Comparison of ENCODE assay signal across 11 cellular contexts in the genomic region with DNA sequence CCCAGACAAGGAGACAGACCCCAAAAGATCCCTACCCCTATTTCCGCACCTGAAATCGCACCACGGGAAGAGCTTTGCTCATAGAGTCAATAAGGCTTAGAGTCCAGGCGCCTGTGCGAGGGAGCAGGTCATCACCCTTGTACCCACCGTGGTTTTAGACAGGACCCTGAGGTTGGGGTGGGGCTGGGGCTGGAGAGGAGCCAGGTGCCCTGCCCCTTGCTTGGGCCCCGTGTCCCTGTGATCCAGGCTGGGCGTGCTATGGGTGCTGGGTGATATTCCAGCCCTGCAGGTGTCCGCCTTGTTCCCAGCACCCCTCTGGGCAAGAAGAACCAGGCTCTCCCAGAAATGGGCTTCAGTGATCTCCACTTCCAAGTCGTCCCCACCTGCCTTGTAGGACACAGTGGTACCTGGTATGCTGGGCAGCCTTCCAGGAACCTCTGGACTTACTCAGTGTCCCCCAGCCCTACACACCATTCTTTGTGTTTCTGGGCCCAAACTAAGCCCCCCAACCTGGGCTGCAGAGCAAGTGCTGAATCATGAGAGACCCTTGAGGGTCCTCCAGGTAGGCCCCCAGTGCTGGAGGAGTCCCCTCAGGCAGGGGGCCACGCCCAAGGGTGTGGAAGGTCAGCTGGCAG. TPM values are rescaled to one million over a fixed set of nuclear protein-coding genes. Genes with fewer than 3 reads are reported as not detected.
DNase-seq lines count a peak whose midpoint lies in the region; ATAC-seq, FAIRE-seq and TF ChIP-seq lines count a peak whose summit lies in the region.
"Had no signal": no experiment of that assay in that cellular context is flagged by ENCODE, and none has a peak within 500 bp of the region (broad histone marks: within the 10 kb centered on the region; RNA-seq: fewer than 3 reads in every experiment).

No MANE protein-coding gene starts in this region.

- H3K27me3 Mint-ChIP-seq in IgD-negative memory B cell: no peaks in the 10 kb centered on the region
- no peaks in the 10 kb centered on the region for H3K27me3 Mint-ChIP-seq in stimulated activated memory B cell treated with anti-CD40 and anti-IgM and Interleukin-4, amounts not matched to agents 10 μg/mL and 1 μg/mL and 100 μg/mL, for 72 hours
- H3K27me3 Mint-ChIP-seq: naive thymus-derived CD8-positive, alpha-beta T cell had no signal

- no peak for TF ChIP-seq RAD21 in GM12878 (IDR thresholded peaks at IDR 0.05; ENCODE audit: insufficient read depth, low read depth, low read length)

- SMC1A ChIA-PET in GM12878 (lab: Charles Lee; ENCODE audit: uncharacterized antibody, unreplicated experiment): interaction anchor here (0.6 to 1.7 kb wide), 2 partner anchors 19 to 70 kb away, joined by 3 to 6 read pairs; a partner anchor contains a TSS

- H3K36me3 ChIP-seq in GM12878 (ENCODE audit: control insufficient read depth in 2 of 2, insufficient read depth in 2 of 2, low read length in 1 of 2): no peaks in the 10 kb centered on the region; a peak in 2 of 4 replicates

- intact Hi-C loops in GM12878 (cut with micrococcal nuclease; ENCODE audit: unreplicated experiment): loop anchor here (5.0 kb wide), 1 partner anchor 529 kb away; a partner anchor contains a TSS

- H3K4me3 ChIP-seq in GM12878: peak overlapping the region; percentile 61; the same call in 1 of the 2 replicates
- H3K4me3 ChIP-seq: PC-9 had no signal

- H3K36me3 Mint-ChIP-seq in IgD-negative memory B cell: no peaks in the 10 kb centered on the region
- H3K36me3 Mint-ChIP-seq in stimulated activated memory B cell treated with anti-CD40 and anti-IgM and Interleukin-4, amounts not matched to agents 10 μg/mL and 1 μg/mL and 100 μg/mL, for 72 hours: no peaks in the 10 kb centered on the region

- POLR2A ChIA-PET in GM12878 (lab: Charles Lee): no interaction called here

- CTCF ChIA-PET in GM12878 (lab: Yijun Ruan, JAX): no interaction called here

- RAD21 ChIA-PET in GM12878 (lab: Charles Lee; ENCODE audit: unreplicated experiment): interaction anchor here (1.3 to 1.4 kb wide), 2 partner anchors 19 to 77 kb away, joined by 3 to 4 read pairs; a partner anchor contains a TSS

- DNase-seq in GM12878 (ENCODE audit: low read depth, low spot score) (no peak), NCI-H2107 (lab: John Stamatoyannopoulos, UW) (no peak), activated gamma-delta T cell treated with Interleukin-2 at 50 U/mL for 16 hours (no peak), NCI-H2171 (lab: John Stamatoyannopoulos, UW) (no peak), cerebellum (ENCODE audit: low spot score) (no peak)
- DNase-seq: NCI-H146, PC-9 had no signal

- no peak overlapping the region for H2AFZ ChIP-seq in GM12878 (ENCODE audit: control insufficient read depth, low read depth, low read length)
- H2AFZ ChIP-seq: PC-9 had no signal

- ATAC-seq in GM12878: no peak
- ATAC-seq in stimulated activated memory B cell treated with anti-CD40 and anti-IgM and Interleukin-4, amounts not matched to agents 10 μg/mL and 1 μg/mL and 100 μg/mL, for 72 hours: no peak
- ATAC-seq: naive thymus-derived CD8-positive, alpha-beta T cell had no signal

- no peak for TF ChIP-seq EP300 in GM12878 (IDR thresholded peaks at IDR 0.05; ENCODE audit: borderline replicate concordance in 1 of 2, control insufficient read depth in 1 of 2, low read depth in 2 of 2, low read length in 2 of 2)

- H3K79me2 ChIP-seq in GM12878 (ENCODE audit: control insufficient read depth, insufficient read depth, low read length): peaks cover 83% of the 10 kb centered on the region

- H3K9me3 Mint-ChIP-seq in IgD-negative memory B cell: no peaks in the 10 kb centered on the region
- H3K9me3 Mint-ChIP-seq in stimulated activated memory B cell treated with anti-CD40 and anti-IgM and Interleukin-4, amounts not matched to agents 10 μg/mL and 1 μg/mL and 100 μg/mL, for 72 hours: no peaks in the 10 kb centered on the region
- H3K9me3 Mint-ChIP-seq: naive thymus-derived CD8-positive, alpha-beta T cell had no signal

- no TSS peak for BruUV-seq in GM12878 (replicated peaks; lab: Mats Ljungman, UMichigan)

- TF ChIP-seq POLR2A in GM12878 (IDR thresholded peaks at IDR 0.05; ENCODE audit: low read depth, low read length): no peak

- H3K9ac ChIP-seq in GM12878 (ENCODE audit: control insufficient read depth, insufficient read depth, low read length): no peak overlapping the region

- peaks cover 64% of the 10 kb centered on the region for H3K4me1 ChIP-seq in GM12878 (ENCODE audit: control insufficient read depth, insufficient read depth, low read length)

- 31% methylated on average over 11 of the region's 11 CpGs for WGBS in GM12878 (ENCODE audit: insufficient coverage, insufficient replicate concordance, low lambda C conversion rate, missing lambda C conversion rate)

- H3K27ac ChIP-seq in GM12878 (ENCODE audit: control insufficient read depth, insufficient read depth) (no peak overlapping the region), layer of hippocampus (ENCODE audit: low read depth, low read length) (peak overlapping the region; percentile 86)
- H3K27ac ChIP-seq: PC-9 had no signal

- TF ChIP-seq CTCF in GM12878 (IDR thresholded peaks at IDR 0.05 in 2 of 3, conservative IDR thresholded peaks at IDR 0.05 in 1 of 3; ENCODE audit: control insufficient read depth in 2 of 3, extremely low read depth in 1 of 3, insufficient read depth in 1 of 3, low read depth in 3 of 3, low read length in 3 of 3): no peak

- FAIRE-seq in GM12878 (lab: Jason Lieb, UNC): no peak

- H3K4me3 Mint-ChIP-seq in IgD-negative memory B cell: peak overlapping the region; percentile 27 to 94 (median 84)
- H3K4me3 Mint-ChIP-seq in stimulated activated memory B cell treated with anti-CD40 and anti-IgM and Interleukin-4, amounts not matched to agents 10 μg/mL and 1 μg/mL and 100 μg/mL, for 72 hours: peak overlapping the region; percentile 69

- peak overlapping the region; percentile 96 for H3K4me2 ChIP-seq in GM12878 (ENCODE audit: control insufficient read depth, insufficient read depth)
- H3K4me2 ChIP-seq: PC-9 had no signal

- peaks cover 2% of the 10 kb centered on the region for H4K20me1 ChIP-seq in GM12878 (ENCODE audit: control insufficient read depth, insufficient read depth)

- H3K27me3 ChIP-seq in GM12878 (replicated peaks in 1 of 2; ENCODE audit: control insufficient read depth in 2 of 2, insufficient read depth in 2 of 2, low read length in 1 of 2) (no peaks in the 10 kb centered on the region), layer of hippocampus (ENCODE audit: control insufficient read depth, insufficient read depth, low read length) (no peaks in the 10 kb centered on the region)

- in situ Hi-C loops in GM12878 (cut with MboI): loop anchor here (5.0 to 25.0 kb wide), 2 partner anchors 529 to 1569 kb away; a partner anchor contains a TSS

- no peaks in the 10 kb centered on the region; the same call in 2 of the 3 replicates for H3K9me3 ChIP-seq in GM12878 (replicated peaks; ENCODE audit: control insufficient read depth, insufficient read depth, low read length)

- H3K27ac Mint-ChIP-seq in IgD-negative memory B cell: peak overlapping the region; percentile 80 to 90 (median 89)
- peak overlapping the region; percentile 91 for H3K27ac Mint-ChIP-seq in stimulated activated memory B cell treated with anti-CD40 and anti-IgM and Interleukin-4, amounts not matched to agents 10 μg/mL and 1 μg/mL and 100 μg/mL, for 72 hours

- H3K4me1 Mint-ChIP-seq in IgD-negative memory B cell: peaks cover 21 to 47% (median 45%) of the 10 kb centered on the region in 3 donors
- H3K4me1 Mint-ChIP-seq in stimulated activated memory B cell treated with anti-CD40 and anti-IgM and Interleukin-4, amounts not matched to agents 10 μg/mL and 1 μg/mL and 100 μg/mL, for 72 hours: peaks cover 89% of the 10 kb centered on the region

TF ChIP-seq in GM12878, 131 proteins besides CTCF, POLR2A, EP300 and RAD21 (continues in another document):
- no peak for TF ChIP-seq CREB1 (IDR thresholded peaks at IDR 0.05; ENCODE audit: low read depth)

RNA-seq across cellular contexts. Expression of a gene that starts 4.5 kb away (rescaled TPM):
- polyA plus RNA-seq in IgD-negative memory B cell (195 TPM), GM12878 (2011; rRNA removed) (55.2 and 106 TPM in 2 replicates), GM12878 (2014; fragmentation: Illumina TruSeq; extraction: Trizol) (49.0 and 99.3 TPM in 2 replicates), GM12878 (2014; fragmentation: Nextera tagmentation; extraction: Ambion mirVana) (1 to 10 TPM; 2.0 to 7.8 TPM), GM12878 (2014; rRNA removed) (118 and 139 TPM in 2 replicates), GM12878 (2016; fragmentation: Nextera tagmentation; extraction: Ambion mirVana) (10 to 100 TPM; 18.1 to 24.1 TPM)
- total RNA-seq in GM12878 (2013; cell fraction: nucleolus; rRNA removed): 117 and 127 TPM in 2 replicates
- total RNA-seq in GM12878 (2014; rRNA removed) (58.2 and 59.2 TPM in 2 replicates), GM12878 (2014; rRNA removed; fragmentation: Illumina TruSeq; extraction: Trizol) (48.9 and 55.3 TPM in 2 replicates), GM12878 (2021) (145 TPM in 2 replicates), cerebellum (90.7 TPM)
- 105 TPM for polyA plus RNA-seq in GM12878 (2011; ENCODE audit: low read depth)
- polyA plus RNA-seq in GM12878 (2011; cell fraction: cytosol; rRNA removed): 215 and 249 TPM in 2 replicates
- 252 and 253 TPM in 2 replicates for polyA plus RNA-seq in GM12878 (2011; cell fraction: nucleus; rRNA removed)
- 161 and 203 TPM in 2 replicates for polyA plus RNA-seq in GM12878 (2012)
- polyA minus RNA-seq in GM12878 (2011; rRNA and poly(A)+ RNA removed): 150 and 192 TPM in 2 replicates
- 81.7 and 85.6 TPM in 2 replicates for polyA minus RNA-seq in GM12878 (2011; cell fraction: cytosol; rRNA and poly(A)+ RNA removed)
- polyA minus RNA-seq in GM12878 (2011; cell fraction: nucleus; rRNA and poly(A)+ RNA removed): 38.2 and 56.5 TPM in 2 replicates

RNA-seq across cellular contexts. Expression of a gene that starts 18.9 kb away (rescaled TPM):
- polyA plus RNA-seq in IgD-negative memory B cell: 86.8 TPM
- total RNA-seq in GM12878 (2013; cell fraction: nucleolus; rRNA removed): 17.2 and 17.7 TPM in 2 replicates
- total RNA-seq in GM12878 (2014; rRNA removed): 49.0 and 52.2 TPM in 2 replicates
- 15.9 and 19.0 TPM in 2 replicates for total RNA-seq in GM12878 (2014; rRNA removed; fragmentation: Illumina TruSeq; extraction: Trizol)
- total RNA-seq in GM12878 (2021): 52.6 and 55.4 TPM in 2 replicates
- polyA plus RNA-seq in GM12878 (2011; ENCODE audit: low read depth): 5.7 TPM
- polyA plus RNA-seq in GM12878 (2011; rRNA removed): 6.4 and 14.7 TPM in 2 replicates
- polyA plus RNA-seq in GM12878 (2011; cell fraction: cytosol; rRNA removed): 21.9 and 41.0 TPM in 2 replicates
- polyA plus RNA-seq in GM12878 (2011; cell fraction: nucleus; rRNA removed): 62.3 and 80.7 TPM in 2 replicates
- 21.8 and 26.7 TPM in 2 replicates for polyA plus RNA-seq in GM12878 (2012)
- polyA plus RNA-seq in GM12878 (2014; fragmentation: Illumina TruSeq; extraction: Trizol): 0.36 and 5.3 TPM in 2 replicates
- polyA plus RNA-seq in GM12878 (2014; fragmentation: Nextera tagmentation; extraction: Ambion mirVana): 1 to 10 TPM in 1 of 2 experiments, under 1 TPM in 1; 0.69 to 5.3 TPM
- polyA plus RNA-seq in GM12878 (2014; rRNA removed): 32.3 and 43.8 TPM in 2 replicates
- polyA plus RNA-seq in GM12878 (2016; fragmentation: Nextera tagmentation; extraction: Ambion mirVana): 10 to 100 TPM; 62.8 to 70.1 TPM
- polyA minus RNA-seq in GM12878 (2011; rRNA and poly(A)+ RNA removed): 11.3 and 24.7 TPM in 2 replicates
- 13.5 and 18.3 TPM in 2 replicates for polyA minus RNA-seq in GM12878 (2011; cell fraction: cytosol; rRNA and poly(A)+ RNA removed)
- polyA minus RNA-seq in GM12878 (2011; cell fraction: nucleus; rRNA and poly(A)+ RNA removed): 20.7 and 40.5 TPM in 2 replicates
- 17.2 TPM for total RNA-seq in cerebellum
